In genomic region chr17:78709119-78709681, GRCh38 we compare ENCODE assay signal across 7 cellular contexts.
A peak's percentile ranks its signal among the peaks of the same experiment; 100 is the strongest.
DNase-seq lines count a peak whose midpoint lies in the region; ATAC-seq and TF ChIP-seq lines count a peak whose summit lies in the region.

No MANE protein-coding gene starts in this region.

- H3K27me3 ChIP-seq in Panc1 (ENCODE audit: control insufficient read depth, insufficient read depth, low read length): no peaks in the 10 kb centered on the region

- H3K4me1 Mint-ChIP-seq in osteocyte (ENCODE audit: unreplicated experiment): peaks cover 57% of the 10 kb centered on the region

- POLR2A ChIA-PET in Panc1 (lab: Charles Lee): no interaction called here

- no peaks in the 10 kb centered on the region for H3K9me3 Mint-ChIP-seq in osteocyte (ENCODE audit: unreplicated experiment)

- H3K4me1 ChIP-seq in Panc1 (ENCODE audit: control insufficient read depth, insufficient read depth, low read length): peaks cover 15% of the 10 kb centered on the region; the same call in 1 of the 2 replicates

- ATAC-seq in GM18517 (IDR thresholded peaks at IDR 0.05; ENCODE audit: unreplicated experiment) (peak; percentile 62), GM21619 (IDR thresholded peaks at IDR 0.05; ENCODE audit: unreplicated experiment) (peak; percentile 58), Panc1 (peak; percentile 35; the same call in 1 of the 2 replicates), HG03045 (IDR thresholded peaks at IDR 0.05; ENCODE audit: unreplicated experiment) (no peak), GM18858 (IDR thresholded peaks at IDR 0.05; ENCODE audit: unreplicated experiment) (no peak)

- H3K27ac ChIP-seq in Panc1 (ENCODE audit: low read length): no peak overlapping the region

- TF ChIP-seq CTCF in Panc1 (IDR thresholded peaks at IDR 0.05) (no peak), osteocyte (IDR thresholded peaks at IDR 0.05) (no peak)

- H3K27ac Mint-ChIP-seq in osteocyte (ENCODE audit: unreplicated experiment): peak overlapping the region; percentile 98

- H3K4me3 Mint-ChIP-seq in osteocyte (ENCODE audit: unreplicated experiment): no peak overlapping the region

- in situ Hi-C loops in Panc1 (cut with HindIII; ENCODE audit: low pct_unique_long_range_greater_than_20kb, low sequenced_read_pairs): loop anchor here (10.0 kb wide), 1 partner anchor 224 kb away; no protein-coding TSS in a partner anchor

- peaks cover 6% of the 10 kb centered on the region for H3K36me3 Mint-ChIP-seq in osteocyte (ENCODE audit: unreplicated experiment)

- no peaks in the 10 kb centered on the region for H3K27me3 Mint-ChIP-seq in osteocyte (ENCODE audit: unreplicated experiment)

- intact Hi-C loops in Panc1 (cut with micrococcal nuclease; ENCODE audit: unreplicated experiment): loop anchor here (2.0 kb wide), 1 partner anchor 212 kb away; no protein-coding TSS in a partner anchor

- H3K9me3 ChIP-seq in Panc1 (ENCODE audit: control insufficient read depth, insufficient read depth, low read depth, low read length): no peaks in the 10 kb centered on the region

- H3K36me3 ChIP-seq in Panc1 (ENCODE audit: control insufficient read depth, insufficient read depth, low read length): 0 out of 2 replicates have a peak, but pooled peaks cover 2% of the 10 kb centered on the region

- CTCF ChIA-PET in Panc1 (lab: Charles Lee): interaction anchor here (1.0 to 2.0 kb wide), 3 partner anchors 8 to 212 kb away, joined by 3 to 6 read pairs (median 5); no protein-coding TSS in a partner anchor

- H3K4me3 ChIP-seq in Panc1 (ENCODE audit: low read depth in 2 of 2, low read length in 2 of 2): no peak overlapping the region

- no TSS peak for BruUV-seq in Panc1 (replicated peaks; lab: Mats Ljungman, UMichigan)

- no peak for DNase-seq in Panc1 (ENCODE audit: low read depth, low spot score)
- no peak for DNase-seq in osteocyte (ENCODE audit: extremely low spot score, unreplicated experiment)
- no peak for DNase-seq in Kasumi-1 (lab: John Stamatoyannopoulos, UW)

Comparison
In these comparisons a context has a peak if more than half of its experiments do, and no peak if none do; other contexts are left out.
1. ATAC-seq: peak in GM18517 (single experiment), GM21619 (single experiment) and Panc1 (single experiment); none in HG03045 (single experiment) and GM18858 (single experiment).